In genomic region chr4:98688416-98689290, GRCh38 we compare ENCODE assay signal across 10 cellular contexts. TPM values are rescaled to one million over a fixed set of nuclear protein-coding genes. Genes with fewer than 3 reads are reported as not detected.
DNase-seq lines count a peak whose midpoint lies in the region; FAIRE-seq and TF ChIP-seq lines count a peak whose summit lies in the region.
"Had no signal": no experiment of that assay in that cellular context is flagged by ENCODE, and none has a peak within 500 bp of the region (broad histone marks: within the 10 kb centered on the region; RNA-seq: fewer than 3 reads in every experiment).

No MANE protein-coding gene starts in this region.

- H3K4me3 ChIP-seq in PC-9 = no peak overlapping the region
- no peak overlapping the region for H3K4me3 ChIP-seq in bronchial epithelial cell (ENCODE audit: low read depth, low read length)
- no peak overlapping the region for H3K4me3 ChIP-seq in osteoblast (ENCODE audit: insufficient read depth, low read length)
- H3K4me3 ChIP-seq: SK-N-MC had no signal

- POLR2A ChIA-PET in PC-9 (lab: Charles Lee; ENCODE audit: unreplicated experiment) = interaction anchor here (0.6 kb wide), 1 partner anchor 770 kb away, joined by 5 read pairs; no protein-coding TSS in a partner anchor

- H3K27ac ChIP-seq in PC-9 (peak overlapping the region; percentile 58), osteoblast (ENCODE audit: low read depth, low read length) (peak overlapping the region; percentile 24)
- H3K27ac ChIP-seq: SK-N-MC had no signal

- H3K36me3 ChIP-seq in PC-9 (ENCODE audit: low read depth) (no peaks in the 10 kb centered on the region), bronchial epithelial cell (ENCODE audit: control insufficient read depth, insufficient read depth, low read length) (no peaks in the 10 kb centered on the region), osteoblast (ENCODE audit: insufficient read depth, low read length) (no peaks in the 10 kb centered on the region)

- CTCF ChIA-PET in PC-9 (lab: Charles Lee) = no interaction called here

- no peaks in the 10 kb centered on the region for H3K27me3 ChIP-seq in PC-9 (ENCODE audit: insufficient read depth, low read depth)
- no peaks in the 10 kb centered on the region for H3K27me3 ChIP-seq in bronchial epithelial cell (ENCODE audit: control insufficient read depth, insufficient read depth, low read length)
- no peaks in the 10 kb centered on the region for H3K27me3 ChIP-seq in osteoblast (ENCODE audit: insufficient read depth, low read length)

- BruUV-seq in PC-9 (replicated peaks; lab: Mats Ljungman, UMichigan) = no TSS peak

- no peaks in the 10 kb centered on the region for H3K9me2 ChIP-seq in PC-9 (ENCODE audit: insufficient read depth)

- no peaks in the 10 kb centered on the region for H3K79me2 ChIP-seq in PC-9 (ENCODE audit: low read depth)
- no peaks in the 10 kb centered on the region for H3K79me2 ChIP-seq in osteoblast (ENCODE audit: insufficient read depth, low read length)

- H3K4me1 ChIP-seq in PC-9 (replicated peaks; ENCODE audit: insufficient read depth) = peaks cover 23% of the 10 kb centered on the region
- peaks cover 18% of the 10 kb centered on the region for H3K4me1 ChIP-seq in osteoblast (ENCODE audit: insufficient read depth, low read length)

- H3K9me3 ChIP-seq in PC-9 (ENCODE audit: insufficient read depth, low read depth) (no peaks in the 10 kb centered on the region), osteoblast (ENCODE audit: low read depth, low read length) (no peaks in the 10 kb centered on the region)

- TF ChIP-seq CTCF in PC-9 (conservative IDR thresholded peaks at IDR 0.05) (no peak), bronchial epithelial cell (IDR thresholded peaks at IDR 0.05; ENCODE audit: insufficient read depth, low read length, severe bottlenecking) (no peak), osteoblast (IDR thresholded peaks at IDR 0.05; ENCODE audit: extremely low read depth, low read depth, low read length) (no peak)

- H2AFZ ChIP-seq in PC-9 = no peak overlapping the region
- H2AFZ ChIP-seq in osteoblast (ENCODE audit: low read length) = no peak overlapping the region

- FAIRE-seq in bronchial epithelial cell (lab: Jason Lieb, UNC) = no peak

- H3K4me2 ChIP-seq in PC-9 (peak overlapping the region; percentile 14), osteoblast (ENCODE audit: insufficient read depth, low read length) (peak overlapping the region; percentile 39)

- DNase-seq in GM03348 (ENCODE audit: low spot score) (peak; percentile 16), PC-9 (peak; percentile 3 to 82), bronchial epithelial cell (ENCODE audit: low read depth) (peak; percentile 39), osteoblast (ENCODE audit: insufficient read length, low spot score, missing footprints) (peak; percentile 66), superior temporal gyrus (ENCODE audit: extremely low spot score) (no peak), SKM-1 treated with dmso at 0.1 percent for 144 hours (lab: John Stamatoyannopoulos, UW; ENCODE audit: unreplicated experiment) (no peak), NCI-H1930 (lab: John Stamatoyannopoulos, UW) (no peak), NCI-H1417 treated with DMSO at 0.1 percent for 48 hours (lab: John Stamatoyannopoulos, UW) (no peak)
- DNase-seq: midbrain had no signal

- no peaks in the 10 kb centered on the region for H4K20me1 ChIP-seq in PC-9 (ENCODE audit: insufficient read depth)
- no peaks in the 10 kb centered on the region for H4K20me1 ChIP-seq in osteoblast (ENCODE audit: insufficient read depth, low read length)

- intact Hi-C loops in PC-9 (cut with micrococcal nuclease; ENCODE audit: unreplicated experiment) = no loop called here

- H3F3A ChIP-seq in PC-9 (ENCODE audit: insufficient read depth, low read depth) = peaks cover 14% of the 10 kb centered on the region

RNA-seq across cellular contexts. Expression of gene TSPAN5, which starts 30.2 kb away (rescaled TPM):
- total RNA-seq in PC-9 (2021) (9.8 and 12.4 TPM in 2 replicates), bronchial epithelial cell (12.7 and 13.7 TPM in 2 replicates), osteoblast (36.9 and 41.8 TPM in 2 replicates)

Comparison
In these comparisons a context has a peak if more than half of its experiments do, and no peak if none do; other contexts are left out.
1. DNase-seq: peak in GM03348 (single experiment), PC-9 (2 of 2), bronchial epithelial cell (single experiment) and osteoblast (single experiment); none in superior temporal gyrus (single experiment), SKM-1 treated with dmso at 0.1 percent for 144 hours (single experiment), NCI-H1930 (0 of 2) and NCI-H1417 treated with DMSO at 0.1 percent for 48 hours (single experiment).